2 cellular contexts compared by ENCODE assay signal in genomic region chr2:87754759-87755158, GRCh38. TPM values are rescaled to one million over a fixed set of nuclear protein-coding genes. Genes with fewer than 3 reads are reported as not detected.
"Had no signal": no experiment of that assay in that cellular context is flagged by ENCODE, and none has a peak within 500 bp of the region (broad histone marks: within the 10 kb centered on the region; RNA-seq: fewer than 3 reads in every experiment).

No MANE protein-coding gene starts in this region.

RNA-seq across cellular contexts. Expression of gene PLGLB2, which starts 6.9 kb away (rescaled TPM):
- total RNA-seq: ascending aorta had no signal
- polyA plus RNA-seq: aorta had no signal
